Comparison of ENCODE assay signal across 25 cellular contexts in genomic region chr3:194443911-194444310, GRCh38. TPM values are rescaled to one million over a fixed set of nuclear protein-coding genes. Genes with fewer than 3 reads are reported as not detected.
DNase-seq lines count a peak whose midpoint lies in the region; FAIRE-seq and TF ChIP-seq lines count a peak whose summit lies in the region.
"Had no signal": no experiment of that assay in that cellular context is flagged by ENCODE, and none has a peak within 500 bp of the region (broad histone marks: within the 10 kb centered on the region; RNA-seq: fewer than 3 reads in every experiment).

No MANE protein-coding gene starts in this region.

- POLR2A ChIA-PET in activated CD4-positive, alpha-beta memory T cell treated with anti-CD3 and anti-CD28 coated beads, Interleukin-2, amount 10 ng/mL, durations not matched to agents 7 days and 5 days (lab: Charles Lee) = no interaction called here

- TF ChIP-seq CTCF in AG10803 (conservative IDR thresholded peaks at IDR 0.05; ENCODE audit: low read length) = no peak
- no peak for TF ChIP-seq CTCF in chondrocyte (IDR thresholded peaks at IDR 0.05)

- no peak for TF ChIP-seq POLR2A in H54 (IDR thresholded peaks at IDR 0.05; ENCODE audit: low read depth, low read length)

- peak; percentile 64 for FAIRE-seq in H54 (lab: Jason Lieb, UNC)
- FAIRE-seq: A549 had no signal

- CTCF ChIA-PET in activated CD4-positive, alpha-beta memory T cell treated with anti-CD3 and anti-CD28 coated beads, Interleukin-2, amount 10 ng/mL, durations not matched to agents 7 days and 5 days (lab: Charles Lee) = interaction anchor here (1.4 kb wide), 1 partner anchor 9 kb away, joined by 3 read pairs; no protein-coding TSS in a partner anchor

- H3K27ac Mint-ChIP-seq in chondrocyte (ENCODE audit: unreplicated experiment) = peak overlapping the region; percentile 38
- no peak overlapping the region for H3K27ac Mint-ChIP-seq in activated CD4-positive, alpha-beta memory T cell treated with anti-CD3 and anti-CD28 coated beads, Interleukin-2, amount 10 ng/mL, durations not matched to agents 7 days and 5 days
- H3K27ac Mint-ChIP-seq: CD8-positive, alpha-beta T cell; HFFc6 had no signal

- in situ Hi-C loops in ACHN (cut with HindIII; ENCODE audit: low pct_ligation_motif_present, low pct_unique_long_range_greater_than_20kb, low sequenced_read_pairs) = no loop called here

- H3K4me3 Mint-ChIP-seq in chondrocyte (ENCODE audit: unreplicated experiment) = no peak overlapping the region
- H3K4me3 Mint-ChIP-seq in activated CD4-positive, alpha-beta memory T cell treated with anti-CD3 and anti-CD28 coated beads, Interleukin-2, amount 10 ng/mL, durations not matched to agents 7 days and 5 days = no peak overlapping the region
- H3K4me3 Mint-ChIP-seq: CD8-positive, alpha-beta T cell; H9; HFFc6 had no signal

- DNase-seq in AG10803 (ENCODE audit: low read depth) = peak; percentile 76
- DNase-seq in H54 (ENCODE audit: insufficient read length, low spot score) = no peak
- DNase-seq in chondrocyte (ENCODE audit: low spot score) = no peak
- DNase-seq in iris pigment epithelial cell (ENCODE audit: low read depth) = peak; percentile 7
- no peak for DNase-seq in ACHN
- no peak for DNase-seq in activated CD4-positive, alpha-beta memory T cell treated with anti-CD3 and anti-CD28 coated beads, Interleukin-2, amount 10 ng/mL, durations not matched to agents 7 days and 5 days
- DNase-seq in GDM1 (lab: John Stamatoyannopoulos, UW) = no peak
- no peak for DNase-seq in activated effector memory CD4-positive, alpha-beta T cell treated with Interleukin-2 at 50 U/mL for 16 hours
- DNase-seq: C1 segment of cervical spinal cord; CD8-positive, alpha-beta T cell; GF-D8; H9; HFFc6; Karpas-422; MV-4-11; NCI-H1694; NCI-H2081; NCI-H2171; NCI-H345; NCI-H524; NCI-H774; NK-92 treated with Interleukin-12 subunit alpha and Interleukin-12 subunit beta, amount 100 ng/mL, for 24 hours; SIG-M5 had no signal

- no peaks in the 10 kb centered on the region for H3K9me3 Mint-ChIP-seq in chondrocyte (ENCODE audit: low read depth)
- no peaks in the 10 kb centered on the region for H3K9me3 Mint-ChIP-seq in activated CD4-positive, alpha-beta memory T cell treated with anti-CD3 and anti-CD28 coated beads, Interleukin-2, amount 10 ng/mL, durations not matched to agents 7 days and 5 days
- H3K9me3 Mint-ChIP-seq: CD8-positive, alpha-beta T cell; H9; HFFc6 had no signal

- no peak overlapping the region for H3K4me3 ChIP-seq in AG10803 (ENCODE audit: low read length)
- H3K4me3 ChIP-seq: A549 had no signal

- H3K4me1 Mint-ChIP-seq in chondrocyte (ENCODE audit: low read depth) = peaks cover 7% of the 10 kb centered on the region
- peaks cover 11% of the 10 kb centered on the region for H3K4me1 Mint-ChIP-seq in activated CD4-positive, alpha-beta memory T cell treated with anti-CD3 and anti-CD28 coated beads, Interleukin-2, amount 10 ng/mL, durations not matched to agents 7 days and 5 days

- no peaks in the 10 kb centered on the region for H3K27me3 Mint-ChIP-seq in chondrocyte (ENCODE audit: low read depth)
- H3K27me3 Mint-ChIP-seq in activated CD4-positive, alpha-beta memory T cell treated with anti-CD3 and anti-CD28 coated beads, Interleukin-2, amount 10 ng/mL, durations not matched to agents 7 days and 5 days = no peaks in the 10 kb centered on the region

- H3K36me3 Mint-ChIP-seq in chondrocyte (ENCODE audit: low read depth) = peaks cover 34% of the 10 kb centered on the region
- H3K36me3 Mint-ChIP-seq in activated CD4-positive, alpha-beta memory T cell treated with anti-CD3 and anti-CD28 coated beads, Interleukin-2, amount 10 ng/mL, durations not matched to agents 7 days and 5 days (ENCODE audit: low read depth) = peaks cover 74% of the 10 kb centered on the region

RNA-seq across cellular contexts. Expression of gene ATP13A3, which starts 42.9 kb away (rescaled TPM):
- total RNA-seq in chondrocyte = 65.7 to 92.4 TPM (median 87.7 TPM) in 3 replicates
- total RNA-seq in activated CD4-positive, alpha-beta memory T cell treated with anti-CD3 and anti-CD28 coated beads, Interleukin-2, amount 10 ng/mL, durations not matched to agents 7 days and 5 days = 10 to 100 TPM; 76.8 to 77.8 TPM

RNA-seq across cellular contexts. Expression of gene GP5, which starts 44.8 kb away (rescaled TPM):
- total RNA-seq in chondrocyte = 0.28 TPM in 1 of 3 replicates, not detected in the others
- total RNA-seq in activated CD4-positive, alpha-beta memory T cell treated with anti-CD3 and anti-CD28 coated beads, Interleukin-2, amount 10 ng/mL, durations not matched to agents 7 days and 5 days = 1 to 10 TPM; 1.3 TPM
- total RNA-seq: Daoy, H9 had no signal

Comparison
In these comparisons a context has a peak if more than half of its experiments do, and no peak if none do; other contexts are left out.
1. DNase-seq: peak in AG10803 (single experiment) and iris pigment epithelial cell (single experiment); none in H54 (single experiment), chondrocyte (single experiment), ACHN (single experiment), activated CD4-positive, alpha-beta memory T cell treated with anti-CD3 and anti-CD28 coated beads, Interleukin-2, amount 10 ng/mL, durations not matched to agents 7 days and 5 days (single experiment), GDM1 (single experiment) and activated effector memory CD4-positive, alpha-beta T cell treated with Interleukin-2 at 50 U/mL for 16 hours (single experiment).